ENCODE assay signal across 1 cellular context in genomic region chr10:102421645-102422585, GRCh38.
A peak's percentile ranks its signal among the peaks of the same experiment; 100 is the strongest.
TF ChIP-seq lines count a peak whose summit lies in the region.

No MANE protein-coding gene starts in this region.

TF ChIP-seq in K562, 482 proteins besides CTCF, POLR2A, EP300 and RAD21 (continues in another document):
- TF ChIP-seq, protein P1, sequence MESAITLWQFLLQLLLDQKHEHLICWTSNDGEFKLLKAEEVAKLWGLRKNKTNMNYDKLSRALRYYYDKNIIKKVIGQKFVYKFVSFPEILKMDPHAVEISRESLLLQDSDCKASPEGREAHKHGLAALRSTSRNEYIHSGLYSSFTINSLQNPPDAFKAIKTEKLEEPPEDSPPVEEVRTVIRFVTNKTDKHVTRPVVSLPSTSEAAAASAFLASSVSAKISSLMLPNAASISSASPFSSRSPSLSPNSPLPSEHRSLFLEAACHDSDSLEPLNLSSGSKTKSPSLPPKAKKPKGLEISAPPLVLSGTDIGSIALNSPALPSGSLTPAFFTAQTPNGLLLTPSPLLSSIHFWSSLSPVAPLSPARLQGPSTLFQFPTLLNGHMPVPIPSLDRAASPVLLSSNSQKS (CRISPR knock-in tag; IDR thresholded peaks at IDR 0.05): no peak
- TF ChIP-seq FOXK2 (conservative IDR thresholded peaks at IDR 0.05 in 1 of 2, IDR thresholded peaks at IDR 0.05 in 1 of 2; ENCODE audit: low read depth in 2 of 2): no peak
- TF ChIP-seq SREBF2 (CRISPR knock-in tag; IDR thresholded peaks at IDR 0.05): no peak
- TF ChIP-seq RBM22 (IDR thresholded peaks at IDR 0.05; ENCODE audit: low read depth, low read length, poor library complexity, severe bottlenecking): peak; percentile 38
- TF ChIP-seq, protein P2, sequence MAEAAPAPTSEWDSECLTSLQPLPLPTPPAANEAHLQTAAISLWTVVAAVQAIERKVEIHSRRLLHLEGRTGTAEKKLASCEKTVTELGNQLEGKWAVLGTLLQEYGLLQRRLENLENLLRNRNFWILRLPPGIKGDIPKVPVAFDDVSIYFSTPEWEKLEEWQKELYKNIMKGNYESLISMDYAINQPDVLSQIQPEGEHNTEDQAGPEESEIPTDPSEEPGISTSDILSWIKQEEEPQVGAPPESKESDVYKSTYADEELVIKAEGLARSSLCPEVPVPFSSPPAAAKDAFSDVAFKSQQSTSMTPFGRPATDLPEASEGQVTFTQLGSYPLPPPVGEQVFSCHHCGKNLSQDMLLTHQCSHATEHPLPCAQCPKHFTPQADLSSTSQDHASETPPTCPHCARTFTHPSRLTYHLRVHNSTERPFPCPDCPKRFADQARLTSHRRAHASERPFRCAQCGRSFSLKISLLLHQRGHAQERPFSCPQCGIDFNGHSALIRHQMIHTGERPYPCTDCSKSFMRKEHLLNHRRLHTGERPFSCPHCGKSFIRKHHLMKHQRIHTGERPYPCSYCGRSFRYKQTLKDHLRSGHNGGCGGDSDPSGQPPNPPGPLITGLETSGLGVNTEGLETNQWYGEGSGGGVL (CRISPR knock-in tag; IDR thresholded peaks at IDR 0.05): no peak
- TF ChIP-seq, protein P3, sequence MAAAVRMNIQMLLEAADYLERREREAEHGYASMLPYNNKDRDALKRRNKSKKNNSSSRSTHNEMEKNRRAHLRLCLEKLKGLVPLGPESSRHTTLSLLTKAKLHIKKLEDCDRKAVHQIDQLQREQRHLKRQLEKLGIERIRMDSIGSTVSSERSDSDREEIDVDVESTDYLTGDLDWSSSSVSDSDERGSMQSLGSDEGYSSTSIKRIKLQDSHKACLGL (CRISPR knock-in tag; IDR thresholded peaks at IDR 0.05; ENCODE audit: borderline replicate concordance, poor library complexity, severe bottlenecking): no peak
- TF ChIP-seq ADNP (tag; IDR thresholded peaks at IDR 0.05): no peak
- TF ChIP-seq OTX1 (CRISPR knock-in tag; IDR thresholded peaks at IDR 0.05): no peak
- no peak for TF ChIP-seq NR4A1 (CRISPR knock-in tag; IDR thresholded peaks at IDR 0.05)
- no peak for TF ChIP-seq NR4A1 (tag; IDR thresholded peaks at IDR 0.05)
- TF ChIP-seq POLR2AphosphoS5 (IDR thresholded peaks at IDR 0.05; ENCODE audit: control insufficient read depth, insufficient read depth, low read depth, low read length): 0 out of 2 replicates have a peak, but pooled peaks have one; percentile 28
- no peak for TF ChIP-seq PTBP1 (IDR thresholded peaks at IDR 0.05; ENCODE audit: low read depth, low read length)
- peak; percentile 43 for TF ChIP-seq CCNT2 (IDR thresholded peaks at IDR 0.05; ENCODE audit: borderline replicate concordance, extremely low read depth, insufficient read length, low read depth, low read length)
- 0 out of 2 replicates have a peak, but pooled peaks have one; percentile 13 for TF ChIP-seq ETS1 (conservative IDR thresholded peaks at IDR 0.05; ENCODE audit: control insufficient read depth, low read depth, low read length)
- peak; percentile 67 for TF ChIP-seq POLR2G (IDR thresholded peaks at IDR 0.05; ENCODE audit: low read depth, low read length)
- no peak for TF ChIP-seq ZNF175 (CRISPR knock-in tag; IDR thresholded peaks at IDR 0.05; ENCODE audit: low read depth)
- no peak for TF ChIP-seq POLR2H (tag; IDR thresholded peaks at IDR 0.05; ENCODE audit: low read depth)
- 0 out of 2 replicates have a peak, but pooled peaks have one; percentile 17 for TF ChIP-seq MYNN (IDR thresholded peaks at IDR 0.05)
- no peak for TF ChIP-seq MYNN (CRISPR knock-in tag; IDR thresholded peaks at IDR 0.05)
- no peak for TF ChIP-seq ZEB2 (IDR thresholded peaks at IDR 0.05)
- TF ChIP-seq MED1 (CRISPR knock-in tag; IDR thresholded peaks at IDR 0.05; ENCODE audit: borderline replicate concordance): no peak
- no peak for TF ChIP-seq SMARCE1 (IDR thresholded peaks at IDR 0.05)
- no peak for TF ChIP-seq GTF2A2 (tag; IDR thresholded peaks at IDR 0.05)
- TF ChIP-seq RCOR1 (IDR thresholded peaks at IDR 0.05; ENCODE audit: borderline replicate concordance in 1 of 2, low read depth in 2 of 2, low read length in 2 of 2): no peak
- no peak for TF ChIP-seq POLR3A (IDR thresholded peaks at IDR 0.05; ENCODE audit: borderline replicate concordance, extremely low read depth, insufficient read depth, insufficient read length)
- no peak for TF ChIP-seq MCM5 (IDR thresholded peaks at IDR 0.05; ENCODE audit: low read depth)
- TF ChIP-seq NR2F6 (CRISPR knock-in tag; IDR thresholded peaks at IDR 0.05): no peak
- TF ChIP-seq HDAC3 (IDR thresholded peaks at IDR 0.05; ENCODE audit: borderline replicate concordance, partially characterized antibody): no peak
- TF ChIP-seq SMAD3 (CRISPR knock-in tag; conservative IDR thresholded peaks at IDR 0.05): no peak
- no peak for TF ChIP-seq SOX6 (IDR thresholded peaks at IDR 0.05)
- TF ChIP-seq BRF1 (IDR thresholded peaks at IDR 0.05; ENCODE audit: borderline replicate concordance, extremely low read depth, insufficient read length): no peak
- no peak for TF ChIP-seq ZNF518B (CRISPR knock-in tag; IDR thresholded peaks at IDR 0.05)
- no peak for TF ChIP-seq U2AF2 (optimal IDR thresholded peaks at IDR 0.05; ENCODE audit: low read depth, low read length)
- TF ChIP-seq U2AF1 (optimal IDR thresholded peaks at IDR 0.05; ENCODE audit: low read depth, low read length): peak; percentile 29
- TF ChIP-seq, protein P4, sequence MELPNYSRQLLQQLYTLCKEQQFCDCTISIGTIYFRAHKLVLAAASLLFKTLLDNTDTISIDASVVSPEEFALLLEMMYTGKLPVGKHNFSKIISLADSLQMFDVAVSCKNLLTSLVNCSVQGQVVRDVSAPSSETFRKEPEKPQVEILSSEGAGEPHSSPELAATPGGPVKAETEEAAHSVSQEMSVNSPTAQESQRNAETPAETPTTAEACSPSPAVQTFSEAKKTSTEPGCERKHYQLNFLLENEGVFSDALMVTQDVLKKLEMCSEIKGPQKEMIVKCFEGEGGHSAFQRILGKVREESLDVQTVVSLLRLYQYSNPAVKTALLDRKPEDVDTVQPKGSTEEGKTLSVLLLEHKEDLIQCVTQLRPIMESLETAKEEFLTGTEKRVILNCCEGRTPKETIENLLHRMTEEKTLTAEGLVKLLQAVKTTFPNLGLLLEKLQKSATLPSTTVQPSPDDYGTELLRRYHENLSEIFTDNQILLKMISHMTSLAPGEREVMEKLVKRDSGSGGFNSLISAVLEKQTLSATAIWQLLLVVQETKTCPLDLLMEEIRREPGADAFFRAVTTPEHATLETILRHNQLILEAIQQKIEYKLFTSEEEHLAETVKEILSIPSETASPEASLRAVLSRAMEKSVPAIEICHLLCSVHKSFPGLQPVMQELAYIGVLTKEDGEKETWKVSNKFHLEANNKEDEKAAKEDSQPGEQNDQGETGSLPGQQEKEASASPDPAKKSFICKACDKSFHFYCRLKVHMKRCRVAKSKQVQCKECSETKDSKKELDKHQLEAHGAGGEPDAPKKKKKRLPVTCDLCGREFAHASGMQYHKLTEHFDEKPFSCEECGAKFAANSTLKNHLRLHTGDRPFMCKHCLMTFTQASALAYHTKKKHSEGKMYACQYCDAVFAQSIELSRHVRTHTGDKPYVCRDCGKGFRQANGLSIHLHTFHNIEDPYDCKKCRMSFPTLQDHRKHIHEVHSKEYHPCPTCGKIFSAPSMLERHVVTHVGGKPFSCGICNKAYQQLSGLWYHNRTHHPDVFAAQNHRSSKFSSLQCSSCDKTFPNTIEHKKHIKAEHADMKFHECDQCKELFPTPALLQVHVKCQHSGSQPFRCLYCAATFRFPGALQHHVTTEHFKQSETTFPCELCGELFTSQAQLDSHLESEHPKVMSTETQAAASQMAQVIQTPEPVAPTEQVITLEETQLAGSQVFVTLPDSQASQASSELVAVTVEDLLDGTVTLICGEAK (IDR thresholded peaks at IDR 0.05): no peak
- TF ChIP-seq, protein P4 (CRISPR knock-in tag; IDR thresholded peaks at IDR 0.05): no peak
- peak; percentile 52 for TF ChIP-seq CBFA2T3 (IDR thresholded peaks at IDR 0.05)
- TF ChIP-seq TEAD4 (IDR thresholded peaks at IDR 0.05; ENCODE audit: low read length): no peak
- TF ChIP-seq TEAD4 (CRISPR knock-in tag; IDR thresholded peaks at IDR 0.05; ENCODE audit: borderline replicate concordance): no peak
- TF ChIP-seq ZBTB49 (CRISPR knock-in tag; IDR thresholded peaks at IDR 0.05; ENCODE audit: borderline replicate concordance): no peak
- no peak for TF ChIP-seq TFAM (CRISPR knock-in tag; conservative IDR thresholded peaks at IDR 0.05)
- no peak for TF ChIP-seq ZBTB7A (IDR thresholded peaks at IDR 0.05; ENCODE audit: borderline replicate concordance, control insufficient read depth, low read depth, low read length)
- peak; percentile 48; the same call in 1 of the 2 replicates for TF ChIP-seq NR2C2 (CRISPR knock-in tag; IDR thresholded peaks at IDR 0.05)
- TF ChIP-seq NR2C2 (tag; IDR thresholded peaks at IDR 0.05): no peak
- TF ChIP-seq ESRRB (CRISPR knock-in tag; IDR thresholded peaks at IDR 0.05; ENCODE audit: borderline replicate concordance): no peak
- TF ChIP-seq TAF9B (IDR thresholded peaks at IDR 0.05; ENCODE audit: partially characterized antibody): no peak
- TF ChIP-seq CC2D1A (IDR thresholded peaks at IDR 0.05): no peak
- TF ChIP-seq PHTF2 (CRISPR knock-in tag; IDR thresholded peaks at IDR 0.05): no peak
- no peak for TF ChIP-seq RBM39 (optimal IDR thresholded peaks at IDR 0.05; ENCODE audit: low read depth, low read length)
- TF ChIP-seq ELF4 (CRISPR knock-in tag; IDR thresholded peaks at IDR 0.05): no peak
- no peak for TF ChIP-seq HDAC6 (IDR thresholded peaks at IDR 0.05; ENCODE audit: low read depth, low read length)
- TF ChIP-seq NONO (IDR thresholded peaks at IDR 0.05; ENCODE audit: low read depth in 2 of 2, low read length in 1 of 2): no peak
